ENCODE assay signal across 19 cellular contexts in genomic region chr6:162343902-162344226, GRCh38.
A peak's percentile ranks its signal among the peaks of the same experiment; 100 is the strongest.
DNase-seq lines count a peak whose midpoint lies in the region; ATAC-seq and TF ChIP-seq lines count a peak whose summit lies in the region.
"Had no signal": no experiment of that assay in that cellular context is flagged by ENCODE, and none has a peak within 500 bp of the region (broad histone marks: within the 10 kb centered on the region; RNA-seq: fewer than 3 reads in every experiment).

No MANE protein-coding gene starts in this region.

- peaks cover 28% of the 10 kb centered on the region for H3K4me1 ChIP-seq in GM23248 (ENCODE audit: insufficient read depth)
- H3K4me1 ChIP-seq: psoas muscle had no signal

- peak overlapping the region; percentile 54 for H3K4me2 ChIP-seq in GM23248 (ENCODE audit: unreplicated experiment)

- TF ChIP-seq CTCF in cardiac fibroblast (IDR thresholded peaks at IDR 0.05; ENCODE audit: low read depth, low read length) (no peak), RWPE1 (conservative IDR thresholded peaks at IDR 0.05; ENCODE audit: low read depth) (no peak)

- POLR2A ChIA-PET in RWPE1 (lab: Yijun Ruan, JAX; ENCODE audit: low non-redundant PET): no interaction called here

- H3K36me3 ChIP-seq in GM23248 (ENCODE audit: low read depth): no peaks in the 10 kb centered on the region

- H3K9ac ChIP-seq in GM23248: no peak overlapping the region

- H3K4me3 ChIP-seq in GM23248: no peak overlapping the region
- no peak overlapping the region for H3K4me3 ChIP-seq in cardiac fibroblast (replicated peaks in 1 of 2; ENCODE audit: low read depth in 2 of 2, low read length in 2 of 2)
- H3K4me3 ChIP-seq: lung, psoas muscle had no signal

- H2AFZ ChIP-seq in GM23248: no peak overlapping the region

- H4K20me1 ChIP-seq in GM23248 (ENCODE audit: insufficient read depth): no peaks in the 10 kb centered on the region

- no peaks in the 10 kb centered on the region for H3K9me2 ChIP-seq in GM23248 (ENCODE audit: insufficient read depth)

- no peak for ATAC-seq in HG03097 (IDR thresholded peaks at IDR 0.05; ENCODE audit: low FRiP score, unreplicated experiment)
- ATAC-seq: activated naive CD8-positive, alpha-beta T cell treated with anti-CD3 and anti-CD28 coated beads, Interleukin-2, amount 50 U/mL, for 24 hours; natural killer cell treated with Interleukin-12 subunit alpha and Interleukin-12 subunit beta and Interleukin-15 and Interleukin-18, amount 100 ng/mL, for 72 hours; T-helper 17 cell had no signal

- DNase-seq in A172 (ENCODE audit: low spot score) (peak; percentile 3), GM23248 (peak; percentile 69), cardiac fibroblast (ENCODE audit: low read depth in 2 of 2) (peak; percentile 18 to 55), kidney tubule cell (ENCODE audit: low spot score) (peak; percentile 29), RWPE1 (ENCODE audit: low spot score) (no peak), NCI-H2029 treated with DMSO at 0.1 percent for 48 hours (lab: John Stamatoyannopoulos, UW) (no peak), 8988T (no peak)
- DNase-seq: activated naive CD8-positive, alpha-beta T cell treated with anti-CD3 and anti-CD28 coated beads, Interleukin-2, amount 50 U/mL, for 24 hours; effector memory CD4-positive, alpha-beta T cell; EL; Kasumi-1; NCI-H1417; NCI-H226; psoas muscle; SHP77 treated with DMSO at 0.1 percent for 48 hours; T-helper 17 cell had no signal

- H3K27me3 ChIP-seq in GM23248 (replicated peaks; ENCODE audit: insufficient read depth): no peaks in the 10 kb centered on the region

- no peaks in the 10 kb centered on the region for H3K79me2 ChIP-seq in GM23248 (ENCODE audit: insufficient read depth)

- no peaks in the 10 kb centered on the region for H3K9me3 ChIP-seq in GM23248 (ENCODE audit: low read depth)
- H3K9me3 ChIP-seq: psoas muscle had no signal

- CTCF ChIA-PET in RWPE1 (lab: Yijun Ruan, JAX): interaction anchor here (0.5 kb wide), 1 partner anchor 9 kb away, joined by 3 read pairs; no protein-coding TSS in a partner anchor

- peaks cover 15% of the 10 kb centered on the region; the same call in 1 of the 2 replicates for H3F3A ChIP-seq in GM23248 (ENCODE audit: insufficient read depth)

- WGBS in GM23248 (ENCODE audit: low coverage in 1 of 2, low lambda C conversion rate in 2 of 2, missing lambda C conversion rate in 2 of 2), 2 experiments: 4 to 6% methylated on average over 3 of the region's 3 CpGs

- in situ Hi-C loops in GM23248 (cut with MboI): no loop called here

- H3K27ac ChIP-seq in GM23248: no peak overlapping the region
- no peak overlapping the region for H3K27ac ChIP-seq in RWPE1
- H3K27ac ChIP-seq: psoas muscle had no signal

Comparison
In these comparisons a context has a peak if more than half of its experiments do, and no peak if none do; other contexts are left out.
1. DNase-seq: peak in A172 (single experiment), GM23248 (single experiment), cardiac fibroblast (2 of 2) and kidney tubule cell (single experiment); none in RWPE1 (single experiment), NCI-H2029 treated with DMSO at 0.1 percent for 48 hours (single experiment) and 8988T (single experiment).